ENCODE assay signal across 16 cellular contexts in genomic region chr20:53599039-53599362, GRCh38. TPM values are rescaled to one million over a fixed set of nuclear protein-coding genes. Genes with fewer than 3 reads are reported as not detected.
DNase-seq lines count a peak whose midpoint lies in the region; ATAC-seq and TF ChIP-seq lines count a peak whose summit lies in the region.
"Had no signal": no experiment of that assay in that cellular context is flagged by ENCODE, and none has a peak within 500 bp of the region (broad histone marks: within the 10 kb centered on the region; RNA-seq: fewer than 3 reads in every experiment).

No MANE protein-coding gene starts in this region.

- no peaks in the 10 kb centered on the region for H3K27me3 Mint-ChIP-seq in activated naive CD8-positive, alpha-beta T cell
- H3K27me3 Mint-ChIP-seq in naive B cell: no peaks in the 10 kb centered on the region
- H3K27me3 Mint-ChIP-seq: stimulated activated naive B cell treated with anti-CD40 and anti-IgM and Interleukin-4, amounts not matched to agents 10 μg/mL and 1 μg/mL and 100 μg/mL, for 72 hours had no signal

- H3K4me1 Mint-ChIP-seq in activated naive CD8-positive, alpha-beta T cell (ENCODE audit: low read depth): peaks cover 67% of the 10 kb centered on the region
- peaks cover 23 to 51% (median 38%) of the 10 kb centered on the region in 3 donors for H3K4me1 Mint-ChIP-seq in naive B cell

- H2AK5ac ChIP-seq in IMR-90 (ENCODE audit: low read depth, low read length): no peak overlapping the region; the same call in 1 of the 2 replicates

- H3K36me3 ChIP-seq in A673 (ENCODE audit: insufficient read depth, low read length, poor library complexity, severe bottlenecking): no peaks in the 10 kb centered on the region
- H3K36me3 ChIP-seq in IMR-90 (ENCODE audit: control insufficient read depth, insufficient read depth, low read length): no peaks in the 10 kb centered on the region
- H3K36me3 ChIP-seq: BLaER1, gastrocnemius medialis, right atrium auricular region had no signal

- H3K27ac ChIP-seq in A673 (ENCODE audit: low read depth, low read length, poor library complexity, severe bottlenecking): peak overlapping the region; percentile 38
- H3K27ac ChIP-seq in IMR-90 (ENCODE audit: insufficient read depth, low read length): no peak overlapping the region
- H3K27ac ChIP-seq: BLaER1, gastrocnemius medialis, right atrium auricular region had no signal

- H2BK5ac ChIP-seq in IMR-90 (ENCODE audit: low read depth, low read length, poor library complexity, severe bottlenecking): no peak overlapping the region

- no peak overlapping the region for H4K8ac ChIP-seq in IMR-90 (ENCODE audit: low read depth in 2 of 2, low read length in 2 of 2)

- no peak overlapping the region for H3K4me3 Mint-ChIP-seq in activated naive CD8-positive, alpha-beta T cell
- peak overlapping the region in 3 of 8 donors; percentile 1 to 70 (median 32) for H3K4me3 Mint-ChIP-seq in naive B cell
- H3K4me3 Mint-ChIP-seq: stimulated activated naive B cell treated with anti-CD40 and anti-IgM and Interleukin-4, amounts not matched to agents 10 μg/mL and 1 μg/mL and 100 μg/mL, for 72 hours had no signal

- POLR2A ChIA-PET in A673 (lab: Charles Lee; ENCODE audit: low non-redundant PET) (no interaction called here), IMR-90 (lab: Charles Lee; ENCODE audit: unreplicated experiment) (no interaction called here)

- dilution Hi-C loops in IMR-90 (cut with HindIII; ENCODE audit: low sequenced_read_pairs, unreplicated experiment): no loop called here

- peaks cover 10% of the 10 kb centered on the region for H3K36me3 Mint-ChIP-seq in activated naive CD8-positive, alpha-beta T cell
- H3K36me3 Mint-ChIP-seq in naive B cell: no peaks in the 10 kb centered on the region
- H3K36me3 Mint-ChIP-seq: stimulated activated naive B cell treated with anti-CD40 and anti-IgM and Interleukin-4, amounts not matched to agents 10 μg/mL and 1 μg/mL and 100 μg/mL, for 72 hours had no signal

- H3K14ac ChIP-seq in IMR-90 (replicated peaks; ENCODE audit: low read depth, low read length): no peak overlapping the region

- H3K27me3 ChIP-seq in A673 (replicated peaks; ENCODE audit: insufficient read depth, low read depth, low read length, poor library complexity) (no peaks in the 10 kb centered on the region), IMR-90 (ENCODE audit: control insufficient read depth, insufficient read depth, low read length) (no peaks in the 10 kb centered on the region)
- H3K27me3 ChIP-seq: BLaER1, gastrocnemius medialis, right atrium auricular region had no signal

- no CpG with 5 or more reads among the region's 2 CpGs for WGBS in IMR-90 (ENCODE audit: extremely low coverage in 2 of 2, insufficient read length in 1 of 2), 2 experiments

- no peak overlapping the region for H3K23ac ChIP-seq in IMR-90 (ENCODE audit: low read depth, low read length)

- H3K4me3 ChIP-seq in A673 (ENCODE audit: low read depth, low read length, poor library complexity, severe bottlenecking): no peak overlapping the region
- no peak overlapping the region for H3K4me3 ChIP-seq in IMR-90 (ENCODE audit: insufficient read depth, low read depth, low read length)
- H3K4me3 ChIP-seq: BLaER1, gastrocnemius medialis, right atrium auricular region had no signal

- H2BK15ac ChIP-seq in IMR-90 (ENCODE audit: low read depth, low read length): 0 out of 3 replicates have a peak overlapping the region, but pooled peaks have one; percentile 63

- H4K91ac ChIP-seq in IMR-90 (ENCODE audit: insufficient read depth, low read depth, low read length): no peak overlapping the region

- H3K9me3 Mint-ChIP-seq in activated naive CD8-positive, alpha-beta T cell (ENCODE audit: low read depth): no peaks in the 10 kb centered on the region
- H3K9me3 Mint-ChIP-seq in naive B cell: no peaks in the 10 kb centered on the region
- H3K9me3 Mint-ChIP-seq: stimulated activated naive B cell treated with anti-CD40 and anti-IgM and Interleukin-4, amounts not matched to agents 10 μg/mL and 1 μg/mL and 100 μg/mL, for 72 hours had no signal

- BruUV-seq in A673 (replicated peaks; lab: Mats Ljungman, UMichigan) (no TSS peak), IMR-90 (replicated peaks; lab: Mats Ljungman, UMichigan) (no TSS peak)

- no peak overlapping the region for H3K9ac ChIP-seq in IMR-90 (ENCODE audit: low read depth, low read length)
- H3K9ac ChIP-seq: BLaER1 had no signal

- DNase-seq in A673 (ENCODE audit: low spot score): no peak
- no peak for DNase-seq in IMR-90
- DNase-seq in naive B cell: no peak
- no peak for DNase-seq in stimulated activated CD4-positive, alpha-beta T cell treated with anti-CD3 and anti-CD28 coated beads, Interleukin-2, amount 100 ng/mL, for 48 hours
- DNase-seq: gastrocnemius medialis; islet precursor cell; Karpas-422; NCI-H187; stimulated activated CD4-positive, alpha-beta T cell treated with anti-CD3 and anti-CD28 coated beads, Interleukin-4, amount 100 ng/mL, for 24 hours; stimulated activated naive B cell treated with anti-CD40 and anti-IgM and Interleukin-4, amounts not matched to agents 10 μg/mL and 1 μg/mL and 100 μg/mL, for 72 hours had no signal

- TF ChIP-seq POLR2A in IMR-90 (IDR thresholded peaks at IDR 0.05; ENCODE audit: low read depth, low read length): no peak

- H4K5ac ChIP-seq in IMR-90 (ENCODE audit: low read depth, low read length): no peak overlapping the region

- H4K20me1 ChIP-seq in IMR-90 (ENCODE audit: insufficient read depth, low read length): no peaks in the 10 kb centered on the region
- H4K20me1 ChIP-seq: BLaER1 had no signal

- H3K4ac ChIP-seq in IMR-90 (ENCODE audit: low read depth, low read length): peak overlapping the region; percentile 40; the same call in 1 of the 2 replicates

- peak overlapping the region; percentile 87 for H3K27ac Mint-ChIP-seq in activated naive CD8-positive, alpha-beta T cell
- H3K27ac Mint-ChIP-seq in naive B cell: peak overlapping the region in 5 of 6 donors; percentile 2 to 89 (median 46)

- TF ChIP-seq CTCF in A673 (conservative IDR thresholded peaks at IDR 0.05; ENCODE audit: low read depth, low read length) (no peak), IMR-90 (conservative IDR thresholded peaks at IDR 0.05; ENCODE audit: low read depth, low read length) (no peak)

- no peak overlapping the region for H3K18ac ChIP-seq in IMR-90 (ENCODE audit: low read depth, low read length)

- H3K4me2 ChIP-seq in IMR-90 (ENCODE audit: low read depth, low read length): no peak overlapping the region
- H3K4me2 ChIP-seq: BLaER1 had no signal

- H3K9me1 ChIP-seq in IMR-90 (ENCODE audit: insufficient read depth, low read length): no peaks in the 10 kb centered on the region

- H3K79me1 ChIP-seq in IMR-90 (ENCODE audit: low read depth in 1 of 2, low read length in 2 of 2): no peaks in the 10 kb centered on the region

- CTCF ChIA-PET in A673 (lab: Charles Lee): no interaction called here
- CTCF ChIA-PET in IMR-90 (lab: Yijun Ruan, JAX): no interaction called here

- H3K9me3 ChIP-seq in A673 (ENCODE audit: low read depth, low read length, poor library complexity, severe bottlenecking) (no peaks in the 10 kb centered on the region), IMR-90 (ENCODE audit: control insufficient read depth, insufficient read depth, low read length) (no peaks in the 10 kb centered on the region)
- H3K9me3 ChIP-seq: BLaER1, gastrocnemius medialis, right atrium auricular region had no signal

- in situ Hi-C loops in IMR-90 (cut with MboI; ENCODE audit: low sequenced_read_pairs): no loop called here

- H3K4me1 ChIP-seq in A673 (ENCODE audit: insufficient read depth, low read length, poor library complexity, severe bottlenecking) (peaks cover 29% of the 10 kb centered on the region), IMR-90 (ENCODE audit: control insufficient read depth, insufficient read depth, low read length) (peaks cover 5% of the 10 kb centered on the region)

- intact Hi-C loops in A673 (cut with micrococcal nuclease; ENCODE audit: unreplicated experiment) (loop anchor here (5.0 to 10.0 kb wide), 3 partner anchors 78 to 228 kb away; no protein-coding TSS in a partner anchor), IMR-90 (cut with micrococcal nuclease) (loop anchor here (5.0 kb wide), 1 partner anchor 58 kb away; no protein-coding TSS in a partner anchor)

- H2AK9ac ChIP-seq in IMR-90 (replicated peaks; ENCODE audit: low read depth, low read length, poor library complexity): no peak overlapping the region

- H2BK120ac ChIP-seq in IMR-90 (ENCODE audit: low read depth, low read length): no peak overlapping the region

- no peak for ATAC-seq in IMR-90 (ENCODE audit: low read depth)
- ATAC-seq in naive B cell (ENCODE audit: low read depth in 2 of 2): no peak
- ATAC-seq in HG02852 (IDR thresholded peaks at IDR 0.05; ENCODE audit: unreplicated experiment): no peak
- no peak for ATAC-seq in GM19351 (IDR thresholded peaks at IDR 0.05; ENCODE audit: unreplicated experiment)
- ATAC-seq in HG02884 (IDR thresholded peaks at IDR 0.05; ENCODE audit: unreplicated experiment): no peak
- ATAC-seq: gastrocnemius medialis had no signal

- TF ChIP-seq RAD21 in IMR-90 (IDR thresholded peaks at IDR 0.05; ENCODE audit: low read length): no peak

- no peak overlapping the region for H3K56ac ChIP-seq in IMR-90 (ENCODE audit: extremely low read depth, insufficient read depth, low read length)

- no peak overlapping the region for H2AFZ ChIP-seq in IMR-90 (replicated peaks; ENCODE audit: low read length, poor library complexity)

- no peak overlapping the region for H2BK20ac ChIP-seq in IMR-90 (ENCODE audit: low read depth, low read length)

TF ChIP-seq in IMR-90, 13 proteins besides CTCF, POLR2A, EP300 and RAD21 (continues in another document):
- TF ChIP-seq MXI1 (IDR thresholded peaks at IDR 0.05; ENCODE audit: borderline replicate concordance, low read depth, low read length) (no peak), RCOR1 (IDR thresholded peaks at IDR 0.05; ENCODE audit: insufficient replicate concordance, low read length) (no peak), SMC3 (IDR thresholded peaks at IDR 0.05; ENCODE audit: low read depth, low read length) (no peak), USF2 (IDR thresholded peaks at IDR 0.05; ENCODE audit: low read depth, low read length) (no peak), CHD1 (IDR thresholded peaks at IDR 0.05; ENCODE audit: low read depth, low read length) (no peak), MAFK (IDR thresholded peaks at IDR 0.05; ENCODE audit: low read depth, low read length) (no peak)

RNA-seq across cellular contexts. Expression of gene ZNF217, which starts 5.4 kb away (rescaled TPM):
- total RNA-seq in A673 (2021) (27.0 and 37.7 TPM in 2 replicates), IMR-90 (2012; rRNA removed) (25.8 and 27.8 TPM in 2 replicates)
- polyA plus RNA-seq in IMR-90 (2012; rRNA removed) (6.9 and 9.1 TPM in 2 replicates), naive B cell (ENCODE audit: low read depth in 6 of 6) (10 to 100 TPM in 5 of 6 donors, 1 to 10 TPM in 1; 8.8 to 31.0 (median 24.7) TPM)
- 2.4 and 4.1 TPM in 2 replicates for polyA plus RNA-seq in IMR-90 (2012; cell fraction: cytosol; rRNA removed)
- 3.4 and 8.6 TPM in 2 replicates for polyA plus RNA-seq in IMR-90 (2012; cell fraction: nucleus; rRNA removed; ENCODE audit: low replicate concordance)
